ENCODE assay signal across 8 cellular contexts in the genomic region with DNA sequence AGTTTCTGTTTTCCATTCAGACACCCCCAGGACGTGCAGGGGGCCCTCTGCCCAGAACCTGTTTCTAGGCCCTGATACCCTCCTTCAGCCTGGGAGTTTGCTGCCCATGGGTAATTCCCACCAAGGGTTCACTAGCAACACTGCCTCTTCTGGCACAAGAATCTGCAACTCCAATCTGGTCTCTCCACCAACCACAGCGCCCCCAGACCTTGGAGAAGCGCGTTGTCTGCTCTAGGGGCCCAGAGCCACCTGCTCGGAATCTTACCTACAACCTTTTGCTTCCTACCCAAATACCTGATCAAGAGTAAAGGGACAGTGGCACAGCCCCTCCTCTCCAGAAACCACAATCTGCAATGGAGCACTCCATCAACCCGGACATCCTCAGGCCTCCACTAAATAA. TPM values are rescaled to one million over a fixed set of nuclear protein-coding genes. Genes with fewer than 3 reads are reported as not detected.
DNase-seq lines count a peak whose midpoint lies in the region; ATAC-seq and TF ChIP-seq lines count a peak whose summit lies in the region.

No MANE protein-coding gene starts in this region.

- H3K79me2 ChIP-seq in ACC112 (ENCODE audit: control insufficient read depth, insufficient read depth, low read length, unreplicated experiment), result peaks cover 34% of the 10 kb centered on the region

- H2AFZ ChIP-seq in ACC112 (ENCODE audit: low read length, unreplicated experiment), result peak overlapping the region; percentile 79

- ATAC-seq in GM18520 (IDR thresholded peaks at IDR 0.05; ENCODE audit: unreplicated experiment), result no peak

- H3K9me3 Mint-ChIP-seq in MCF 10A (ENCODE audit: unreplicated experiment), result peaks cover 25% of the 10 kb centered on the region

- intact Hi-C loops in MCF 10A (cut with micrococcal nuclease), result no loop called here

- H3K27me3 ChIP-seq in ACC112 (ENCODE audit: insufficient read depth, low read length), result no peaks in the 10 kb centered on the region
- peaks cover 8% of the 10 kb centered on the region; the same call in 1 of the 2 replicates for H3K27me3 ChIP-seq in HUES6 (ENCODE audit: control insufficient read depth, insufficient read depth, low read length)
- H3K27me3 ChIP-seq in mucosa of stomach (ENCODE audit: control insufficient read depth, insufficient read depth, low read length), result no peaks in the 10 kb centered on the region

- peaks cover 46% of the 10 kb centered on the region for H3K36me3 Mint-ChIP-seq in MCF 10A (ENCODE audit: insufficient read depth, unreplicated experiment)

- peaks cover 18% of the 10 kb centered on the region for H3K36me3 ChIP-seq in ACC112 (ENCODE audit: insufficient read depth, low read length)
- peaks cover 43% of the 10 kb centered on the region for H3K36me3 ChIP-seq in HUES6 (ENCODE audit: control insufficient read depth, insufficient read depth, low read length)
- peaks cover 15% of the 10 kb centered on the region for H3K36me3 ChIP-seq in mucosa of stomach (ENCODE audit: control insufficient read depth, insufficient read depth, low read length)

- DNase-seq in MCF 10A (ENCODE audit: unreplicated experiment), result no peak
- DNase-seq in NCI-H526 treated with DMSO at 0.1 percent for 48 hours (lab: John Stamatoyannopoulos, UW), result no peak
- no peak for DNase-seq in middle frontal gyrus (ENCODE audit: extremely low spot score, low spot score)
- DNase-seq in hippocampal formation (lab: John Stamatoyannopoulos, UW), result no peak

- no peaks in the 10 kb centered on the region for H3K27me3 Mint-ChIP-seq in MCF 10A (ENCODE audit: insufficient read depth, unreplicated experiment)

- no peaks in the 10 kb centered on the region for H3K4me1 ChIP-seq in ACC112 (ENCODE audit: control insufficient read depth, insufficient read depth, low read length, unreplicated experiment)
- H3K4me1 ChIP-seq in HUES6 (ENCODE audit: control insufficient read depth, insufficient read depth, low read length), result no peaks in the 10 kb centered on the region
- peaks cover 8% of the 10 kb centered on the region for H3K4me1 ChIP-seq in mucosa of stomach (ENCODE audit: control insufficient read depth, insufficient read depth, low read length)

- peaks cover 46% of the 10 kb centered on the region for H3K9me3 ChIP-seq in HUES6 (ENCODE audit: control insufficient read depth, insufficient read depth, low read depth, low read length)
- peaks cover 14% of the 10 kb centered on the region for H3K9me3 ChIP-seq in mucosa of stomach (ENCODE audit: control insufficient read depth, low read length)

- no peak for TF ChIP-seq CTCF in MCF 10A (IDR thresholded peaks at IDR 0.05; ENCODE audit: unreplicated experiment)

- no TSS peak for BruUV-seq in MCF 10A (replicated peaks; lab: Mats Ljungman, UMichigan)

- H3K27ac Mint-ChIP-seq in MCF 10A (ENCODE audit: low read depth, unreplicated experiment), result peak overlapping the region; percentile 89

- H3K4me3 ChIP-seq in ACC112 (ENCODE audit: low read depth, low read length) (peak overlapping the region; percentile 90), HUES6 (ENCODE audit: low read depth, low read length) (peak overlapping the region; percentile 77), mucosa of stomach (ENCODE audit: low read length) (peak overlapping the region; percentile 99)

- H3K4me3 Mint-ChIP-seq in MCF 10A (ENCODE audit: unreplicated experiment), result peak overlapping the region; percentile 97

- CTCF ChIA-PET in MCF 10A (lab: Yijun Ruan, JAX), result interaction anchor here (1.1 kb wide), 1 partner anchor 89 kb away, joined by 3 read pairs; no protein-coding TSS in a partner anchor

- peaks cover 19% of the 10 kb centered on the region for H3K4me1 Mint-ChIP-seq in MCF 10A (ENCODE audit: insufficient read depth, unreplicated experiment)

- no peak overlapping the region for H3K27ac ChIP-seq in ACC112 (ENCODE audit: low read depth, low read length)
- no peak overlapping the region for H3K27ac ChIP-seq in HUES6 (ENCODE audit: low read depth, low read length)

- POLR2A ChIA-PET in MCF 10A (lab: Yijun Ruan, JAX), result interaction anchor here (0.6 to 2.0 kb wide), 9 partner anchors 8 to 984 kb away, joined by 3 to 8 read pairs (median 4); a partner anchor contains a TSS

- H3K9ac ChIP-seq in HUES6 (ENCODE audit: low read length), result peak overlapping the region; percentile 83
- H3K9ac ChIP-seq in mucosa of stomach (ENCODE audit: low read length), result peak overlapping the region; percentile 93

RNA-seq across cellular contexts. Expression of a gene that starts 0.8 kb away (rescaled TPM):
- total RNA-seq in MCF 10A (2022), result 3.2 and 4.4 TPM in 2 replicates

RNA-seq across cellular contexts. Expression of a gene that starts 29.9 kb away (rescaled TPM):
- not detected in 2 replicates for total RNA-seq in MCF 10A (2022)

RNA-seq across cellular contexts. Expression of a gene that starts 51.3 kb away (rescaled TPM):
- total RNA-seq in MCF 10A (2022), result 2.6 and 2.9 TPM in 2 replicates
